1 cellular context compared by ENCODE assay signal in the genomic region with DNA sequence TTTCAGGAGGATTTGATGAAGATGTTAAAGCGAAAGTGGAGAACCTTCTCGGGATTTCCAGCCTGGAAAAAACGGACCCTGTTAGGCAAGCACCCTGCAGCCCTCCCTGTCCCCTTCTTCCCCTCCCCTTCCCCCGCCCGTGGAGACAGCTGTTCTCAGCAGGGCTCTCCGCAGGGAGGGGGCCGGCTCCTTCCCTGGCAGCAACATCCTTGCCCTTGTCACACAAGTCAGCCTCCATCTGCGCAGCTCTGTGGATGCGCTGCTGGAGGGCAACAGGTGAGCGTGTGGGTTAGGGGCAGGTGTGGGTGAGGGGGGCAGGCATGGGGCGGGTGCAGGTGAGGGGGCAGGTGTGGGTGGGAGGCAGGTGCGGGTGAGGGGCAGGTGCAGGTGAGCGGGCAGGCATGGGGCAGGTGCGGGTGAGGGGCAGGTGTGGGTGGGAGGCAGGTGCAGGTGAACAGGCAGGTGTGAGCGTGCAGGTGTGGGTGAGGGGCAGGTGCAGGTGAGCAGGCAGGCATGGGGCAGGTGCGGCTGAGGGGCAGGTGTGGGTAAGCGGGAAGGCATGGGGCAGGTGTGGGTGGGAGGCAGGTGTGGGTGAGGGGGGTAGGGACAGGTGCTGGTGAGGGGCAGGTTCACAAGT.
A peak's percentile ranks its signal among the peaks of the same experiment; 100 is the strongest.
TF ChIP-seq lines count a peak whose summit lies in the region.

No MANE protein-coding gene starts in this region.

TF ChIP-seq in K562, 482 proteins besides CTCF, POLR2A, EP300 and RAD21:
- TF ChIP-seq POLR2G (IDR thresholded peaks at IDR 0.05; ENCODE audit: low read depth, low read length) (peak; percentile 67), CC2D1A (IDR thresholded peaks at IDR 0.05) (no peak)
- TF ChIP-seq, protein P1, sequence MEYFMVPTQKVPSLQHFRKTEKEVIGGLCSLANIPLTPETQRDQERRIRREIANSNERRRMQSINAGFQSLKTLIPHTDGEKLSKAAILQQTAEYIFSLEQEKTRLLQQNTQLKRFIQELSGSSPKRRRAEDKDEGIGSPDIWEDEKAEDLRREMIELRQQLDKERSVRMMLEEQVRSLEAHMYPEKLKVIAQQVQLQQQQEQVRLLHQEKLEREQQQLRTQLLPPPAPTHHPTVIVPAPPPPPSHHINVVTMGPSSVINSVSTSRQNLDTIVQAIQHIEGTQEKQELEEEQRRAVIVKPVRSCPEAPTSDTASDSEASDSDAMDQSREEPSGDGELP (CRISPR knock-in tag; IDR thresholded peaks at IDR 0.05; ENCODE audit: borderline replicate concordance), result peak; percentile 75; the same call in 1 of the 2 replicates
TF ChIP-seq in K562: peak in this region for 2.
